8 cellular contexts compared by ENCODE assay signal in genomic region chr5:54841481-54841880, GRCh38.
"Had no signal": no experiment of that assay in that cellular context is flagged by ENCODE, and none has a peak within 500 bp of the region (broad histone marks: within the 10 kb centered on the region; RNA-seq: fewer than 3 reads in every experiment).

No MANE protein-coding gene starts in this region.

- H3K9ac ChIP-seq: GM23248 had no signal

- ATAC-seq: HCT116 had no signal

- H3K4me1 ChIP-seq: HAP-1 had no signal

- H2AFZ ChIP-seq: GM23248 had no signal

- H3K9me3 ChIP-seq: HAP-1 had no signal

- H3K4me3 ChIP-seq: GM23248, HAP-1 had no signal

- H3K27ac ChIP-seq: GM23248, HL-60 had no signal

- DNase-seq: GM23248, GOT3, H7, HFFc6, KG1 had no signal

- H3K36me3 ChIP-seq: HAP-1 had no signal
